22 cellular contexts compared by ENCODE assay signal in the genomic region with DNA sequence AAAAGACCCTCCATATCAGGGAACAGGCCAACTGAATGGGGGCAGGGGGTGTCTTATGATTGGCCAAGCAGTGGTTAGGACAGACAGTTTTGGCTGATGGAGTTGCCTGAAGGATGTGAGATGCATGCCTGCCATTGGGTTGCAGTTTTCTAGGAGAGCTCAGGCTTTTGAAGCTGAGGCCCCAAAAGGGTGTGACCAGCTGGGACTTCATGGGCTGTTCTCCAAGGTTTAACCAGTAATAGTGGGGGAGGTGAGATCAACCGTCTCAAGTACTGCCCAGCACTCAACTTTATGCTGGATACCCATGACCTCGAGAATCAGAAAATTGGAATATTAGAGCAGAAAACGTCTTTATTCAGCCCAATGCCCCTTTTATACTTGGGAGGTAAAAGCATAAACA. TPM values are rescaled to one million over a fixed set of nuclear protein-coding genes. Genes with fewer than 3 reads are reported as not detected.
A peak's percentile ranks its signal among the peaks of the same experiment; 100 is the strongest.
DNase-seq lines count a peak whose midpoint lies in the region; ATAC-seq lines count a peak whose summit lies in the region.
"Had no signal": no experiment of that assay in that cellular context is flagged by ENCODE, and none has a peak within 500 bp of the region (broad histone marks: within the 10 kb centered on the region; RNA-seq: fewer than 3 reads in every experiment).

No MANE protein-coding gene starts in this region.

- no peak overlapping the region for H3K9ac ChIP-seq in neuronal stem cell (ENCODE audit: low read depth, low read length, poor library complexity)

- no peak overlapping the region for H3K23ac ChIP-seq in neuronal stem cell (ENCODE audit: low read depth, low read length, poor library complexity)

- H2BK120ac ChIP-seq in neuronal stem cell (ENCODE audit: low read depth, low read length) = no peak overlapping the region

- H2BK15ac ChIP-seq in neuronal stem cell (ENCODE audit: low read length) = no peak overlapping the region

- H3K4ac ChIP-seq in neuronal stem cell (ENCODE audit: low read length) = no peak overlapping the region

- no peak overlapping the region for H4K91ac ChIP-seq in neuronal stem cell (ENCODE audit: low read depth, low read length, poor library complexity)

- no CpG with 5 or more reads among the region's 3 CpGs for WGBS in neuronal stem cell (ENCODE audit: extremely low coverage in 2 of 2, insufficient read length in 2 of 2, insufficient replicate concordance in 1 of 2), 2 donors
- WGBS in urinary bladder = 43% methylated on average over 3 of the region's 3 CpGs

- peaks cover 44 to 46% of the 10 kb centered on the region in 2 donors for H3K4me1 ChIP-seq in neuronal stem cell (ENCODE audit: control insufficient read depth in 2 of 2, insufficient read depth in 1 of 2, low read depth in 1 of 2, low read length in 2 of 2)
- H3K4me1 ChIP-seq in urinary bladder (ENCODE audit: insufficient read depth) = peaks cover 4% of the 10 kb centered on the region
- H3K4me1 ChIP-seq: BE2C had no signal

- H3K27ac ChIP-seq in neuronal stem cell (replicated peaks; ENCODE audit: low read length) (peak overlapping the region; percentile 45), urinary bladder (ENCODE audit: low read depth) (peak overlapping the region; percentile 82)
- H3K27ac ChIP-seq: 22Rv1, brain microvascular endothelial cell had no signal

- H3K4me2 ChIP-seq in neuronal stem cell (ENCODE audit: insufficient read depth, low read length, poor library complexity, severe bottlenecking) = no peak overlapping the region

- no peak overlapping the region for H2BK5ac ChIP-seq in neuronal stem cell (ENCODE audit: low read length)

- H2BK12ac ChIP-seq in neuronal stem cell (ENCODE audit: low read length) = no peak overlapping the region

- intact Hi-C loops in Right ventricle myocardium superior (cut with DNase I) (no loop called here), left cardiac atrium (cut with DNase I) (no loop called here), left colon (cut with DNase I, micrococcal nuclease) (no loop called here)

- H2AFZ ChIP-seq in neuronal stem cell (ENCODE audit: low read length) = no peak overlapping the region

- peak overlapping the region; percentile 9 for H3K18ac ChIP-seq in neuronal stem cell (ENCODE audit: low read length)

- peaks cover 15% of the 10 kb centered on the region for H3K79me1 ChIP-seq in neuronal stem cell (ENCODE audit: low read depth, low read length)

- no peak overlapping the region for H2AK5ac ChIP-seq in neuronal stem cell (ENCODE audit: low read depth, low read length)

- H3K9me3 ChIP-seq in neuronal stem cell (replicated peaks in 1 of 2; ENCODE audit: control insufficient read depth in 2 of 2, insufficient read depth in 1 of 2, low read depth in 1 of 2, low read length in 2 of 2) = no peaks in the 10 kb centered on the region
- H3K9me3 ChIP-seq: BE2C had no signal

- no peak overlapping the region for H3K14ac ChIP-seq in neuronal stem cell (ENCODE audit: low read length)

- H3K36me3 ChIP-seq in neuronal stem cell (replicated peaks in 1 of 2; ENCODE audit: control insufficient read depth in 2 of 2, insufficient read depth in 2 of 2, low read length in 2 of 2) = peaks cover 63 to 83% of the 10 kb centered on the region in 2 donors
- peaks cover 9% of the 10 kb centered on the region for H3K36me3 ChIP-seq in urinary bladder (ENCODE audit: insufficient read depth)
- H3K36me3 ChIP-seq: BE2C, brain microvascular endothelial cell had no signal

- H3K4me3 ChIP-seq in neuronal stem cell (ENCODE audit: low read length in 2 of 2) (no peak overlapping the region), urinary bladder (ENCODE audit: low read depth, low read length) (no peak overlapping the region)

- H3K27me3 ChIP-seq in neuronal stem cell (ENCODE audit: control insufficient read depth in 3 of 3, insufficient read depth in 3 of 3, low read depth in 1 of 3, low read length in 3 of 3) = no peaks in the 10 kb centered on the region
- H3K27me3 ChIP-seq: BE2C, brain microvascular endothelial cell had no signal

- DNase-seq in Right ventricle myocardium superior (no peak), left cardiac atrium (no peak), left colon (no peak), neuronal stem cell (ENCODE audit: low spot score) (no peak), HCEC 1CT (no peak), DMS79 (lab: John Stamatoyannopoulos, UW) (no peak)
- DNase-seq: activated B cell treated with CpG ODN at 0.5 μM for 24 hours; activated CD8-positive, alpha-beta T cell treated with anti-CD3 and anti-CD28 coated beads for 36 hours; activated T-cell treated with anti-CD3 and anti-CD28 coated beads, Interleukin-2, amount 50 U/mL, for 48 hours; BE2C; brain microvascular endothelial cell; glutamatergic neuron; mammary epithelial cell; stimulated activated CD4-positive, alpha-beta T cell treated with anti-CD3 and anti-CD28 coated beads, Interleukin-1b, Interleukin-23, amount 100 ng/mL, for 48 hours; stimulated activated naive CD8-positive, alpha-beta T cell treated with anti-CD3 and anti-CD28 coated beads, Interleukin-15, amount 100 ng/mL, for 72 hours; T-helper 2 cell had no signal

- no peak overlapping the region for H4K8ac ChIP-seq in neuronal stem cell (ENCODE audit: low read depth, low read length)

- ATAC-seq in Right ventricle myocardium superior (ENCODE audit: poor library complexity) (peak; percentile 14), left cardiac atrium (no peak), left colon (peak; percentile 59), GM18498 (IDR thresholded peaks at IDR 0.05; ENCODE audit: unreplicated experiment) (no peak)
- ATAC-seq: sciatic nerve had no signal

RNA-seq across cellular contexts. Expression of a gene that starts 13.5 kb away (rescaled TPM):
- total RNA-seq in Right ventricle myocardium superior = 1.7 TPM
- total RNA-seq in left cardiac atrium = 1 to 10 TPM; 3.6 to 5.0 TPM
- 10 to 100 TPM; 58.4 to 62.4 TPM for total RNA-seq in left colon
- polyA plus RNA-seq in neuronal stem cell (2013, experiment 1 of 2) = 84.4 TPM
- polyA plus RNA-seq in neuronal stem cell (2013, experiment 2 of 2) = 84.6 TPM
- 24.0 TPM for total RNA-seq in urinary bladder
- polyA plus RNA-seq in urinary bladder = 14.8 TPM

RNA-seq across cellular contexts. Expression of a gene that starts 27.3 kb away (rescaled TPM):
- total RNA-seq in Right ventricle myocardium superior = 13.8 TPM
- total RNA-seq in left cardiac atrium = 10 to 100 TPM; 16.4 to 38.1 TPM
- 10 to 100 TPM in 1 of 2 donors, 1 to 10 TPM in 1; 5.0 to 24.2 TPM for total RNA-seq in left colon
- not detected for polyA plus RNA-seq in neuronal stem cell (2013, experiment 1 of 2)
- polyA plus RNA-seq in neuronal stem cell (2013, experiment 2 of 2) = not detected
- 13.7 TPM for total RNA-seq in urinary bladder
- polyA plus RNA-seq in urinary bladder = 12.8 TPM
- total RNA-seq: activated CD8-positive, alpha-beta T cell treated with anti-CD3 and anti-CD28 coated beads for 36 hours; dermis microvascular lymphatic vessel endothelial cell; LHCN-M2; mammary epithelial cell had no signal
- polyA plus RNA-seq: mammary epithelial cell had no signal

RNA-seq across cellular contexts. Expression of a gene that starts 42.8 kb away (rescaled TPM):
- total RNA-seq in Right ventricle myocardium superior (8.8 TPM), left cardiac atrium (10 to 100 TPM in 1 of 2 donors, 1 to 10 TPM in 1; 7.8 to 14.6 TPM), left colon (10 to 100 TPM; 25.0 to 27.8 TPM), urinary bladder (93.6 TPM)
- 16.9 TPM for polyA plus RNA-seq in neuronal stem cell (2013, experiment 1 of 2)
- polyA plus RNA-seq in neuronal stem cell (2013, experiment 2 of 2) = 17.1 TPM
- polyA plus RNA-seq in urinary bladder = 12.4 TPM

Comparison
In these comparisons a context has a peak if more than half of its experiments do, and no peak if none do; other contexts are left out.
1. ATAC-seq: peak in Right ventricle myocardium superior (single experiment) and left colon (single experiment); none in left cardiac atrium (0 of 2) and GM18498 (single experiment).